Comparison of ENCODE assay signal across 14 cellular contexts in the genomic region with DNA sequence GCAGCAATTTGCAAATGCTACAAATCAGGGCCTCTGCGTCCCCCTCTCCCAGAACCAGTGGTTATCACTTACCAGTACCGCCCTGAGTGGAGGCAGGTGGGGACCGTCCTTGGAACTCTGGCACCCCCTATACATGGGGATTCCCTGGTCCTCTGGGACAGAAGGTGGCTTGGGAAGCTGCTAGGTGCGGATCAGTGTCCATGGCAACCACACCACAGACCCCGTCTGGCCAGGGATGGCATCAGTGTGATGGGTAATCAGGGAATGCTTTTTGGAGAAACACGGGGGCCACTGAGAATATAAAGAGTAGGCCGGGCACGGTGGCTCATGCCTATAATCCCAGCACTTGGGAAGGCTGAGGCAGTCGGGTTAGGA.
"Had no signal": no experiment of that assay in that cellular context is flagged by ENCODE, and none has a peak within 500 bp of the region (broad histone marks: within the 10 kb centered on the region; RNA-seq: fewer than 3 reads in every experiment).

No MANE protein-coding gene starts in this region.

- H3K4me3 ChIP-seq: esophagus squamous epithelium, suprapubic skin, upper lobe of right lung had no signal

- FAIRE-seq: endometrium had no signal

- DNase-seq: activated T-cell treated with anti-CD3 and anti-CD28 coated beads, Interleukin-2, amount 50 U/mL, for 1 hour; esophagus squamous epithelium; foreskin melanocyte; islet precursor cell; naive B cell; occipital lobe; stimulated activated CD4-positive, alpha-beta T cell treated with anti-CD3 and anti-CD28 coated beads, Interleukin-12 subunit alpha, Interleukin-12 subunit beta, amount 100 ng/mL, for 4 hours; stimulated activated naive CD4-positive, alpha-beta T cell treated with Interleukin-2 at 50 U/mL for 16 hours; T-helper 17 cell had no signal

- H3K27me3 ChIP-seq: esophagus squamous epithelium, suprapubic skin, upper lobe of right lung had no signal

- H3K27ac ChIP-seq: suprapubic skin, upper lobe of right lung had no signal

- H3K9me3 ChIP-seq: esophagus squamous epithelium, suprapubic skin, upper lobe of right lung had no signal

- ATAC-seq: activated CD4-positive, CD25-positive, alpha-beta regulatory T cell treated with anti-CD3 and anti-CD28 coated beads, Interleukin-2, amount 50 U/mL, for 24 hours; T-helper 17 cell had no signal

- H3K27ac Mint-ChIP-seq: activated naive CD8-positive, alpha-beta T cell had no signal

- H3K4me1 Mint-ChIP-seq: T-helper 17 cell had no signal

- H3K27me3 Mint-ChIP-seq: activated naive CD8-positive, alpha-beta T cell; naive B cell; T-helper 17 cell had no signal

- H3K4me3 Mint-ChIP-seq: activated naive CD8-positive, alpha-beta T cell; T-helper 17 cell had no signal

- H3K9me3 Mint-ChIP-seq: naive B cell had no signal

- H3K4me1 ChIP-seq: upper lobe of right lung had no signal
